ENCODE assay signal across 8 cellular contexts in genomic region chr17:42421479-42422332, GRCh38. TPM values are rescaled to one million over a fixed set of nuclear protein-coding genes. Genes with fewer than 3 reads are reported as not detected.
A peak's percentile ranks its signal among the peaks of the same experiment; 100 is the strongest.
DNase-seq lines count a peak whose midpoint lies in the region; ATAC-seq and TF ChIP-seq lines count a peak whose summit lies in the region.

No MANE protein-coding gene starts in this region.

- TF ChIP-seq CTCF in ovary (IDR thresholded peaks at IDR 0.05): no peak

- peaks cover 6% of the 10 kb centered on the region for H3K4me1 ChIP-seq in ovary (ENCODE audit: insufficient read depth)

- H3K27ac ChIP-seq in ovary: peak overlapping the region; percentile 54 to 78

- H3K27ac Mint-ChIP-seq in activated T-helper 17 cell treated with anti-CD3 and anti-CD28 coated beads, Interleukin-2, amount 50 U/mL, for 72 hours: no peak overlapping the region

- H3K9me3 Mint-ChIP-seq in activated T-helper 17 cell treated with anti-CD3 and anti-CD28 coated beads, Interleukin-2, amount 50 U/mL, for 72 hours: no peaks in the 10 kb centered on the region

- H3K9me3 ChIP-seq in ovary: no peaks in the 10 kb centered on the region

- ATAC-seq in activated T-helper 17 cell treated with anti-CD3 and anti-CD28 coated beads, Interleukin-2, amount 50 U/mL, for 72 hours (replicated peaks): peak; percentile 51
- peak; percentile 44 for ATAC-seq in Right ventricle myocardium inferior
- no peak for ATAC-seq in GM18520 (IDR thresholded peaks at IDR 0.05; ENCODE audit: unreplicated experiment)

- TF ChIP-seq EP300 in ovary (IDR thresholded peaks at IDR 0.05): no peak

- peak overlapping the region; percentile 96 for H3K4me3 ChIP-seq in ovary

- no peak for TF ChIP-seq POLR2A in ovary (IDR thresholded peaks at IDR 0.05)

- 0 to 1% (median 1%) methylated on average over 35 to 61 of the region's 61 CpGs for WGBS in ovary, 3 donors

- H3K36me3 Mint-ChIP-seq in activated T-helper 17 cell treated with anti-CD3 and anti-CD28 coated beads, Interleukin-2, amount 50 U/mL, for 72 hours (ENCODE audit: low read depth): no peaks in the 10 kb centered on the region

- H3K27me3 ChIP-seq in ovary: no peaks in the 10 kb centered on the region

- DNase-seq in HCEC 1CT (peak; percentile 63), Right ventricle myocardium inferior (ENCODE audit: missing footprints) (no peak), ovary (peak; percentile 67 to 83 (median 73)), NCI-H2196 (lab: John Stamatoyannopoulos, UW; ENCODE audit: unreplicated experiment) (no peak), cerebellar cortex (ENCODE audit: low spot score) (no peak), hippocampal formation (lab: John Stamatoyannopoulos, UW) (no peak)

- peak overlapping the region; percentile 88 for H3K4me3 Mint-ChIP-seq in activated T-helper 17 cell treated with anti-CD3 and anti-CD28 coated beads, Interleukin-2, amount 50 U/mL, for 72 hours

- intact Hi-C loops in Right ventricle myocardium inferior (cut with DNase I) (loop anchor here (2.0 to 5.0 kb wide), 3 partner anchors 15 to 96 kb away; partner anchors contain the start of gene ATP6V0A1), ovary (cut with DNase I) (loop anchor here in 3 of 4 donors (5.0 to 10.0 kb wide), 3 partner anchors 91 to 106 kb away; no protein-coding TSS in a partner anchor)

- peaks cover 4% of the 10 kb centered on the region for H3K27me3 Mint-ChIP-seq in activated T-helper 17 cell treated with anti-CD3 and anti-CD28 coated beads, Interleukin-2, amount 50 U/mL, for 72 hours

- H3K4me1 Mint-ChIP-seq in activated T-helper 17 cell treated with anti-CD3 and anti-CD28 coated beads, Interleukin-2, amount 50 U/mL, for 72 hours: peaks cover 14% of the 10 kb centered on the region

- H3K36me3 ChIP-seq in ovary: no peaks in the 10 kb centered on the region

RNA-seq across cellular contexts. Expression of gene CAVIN1, which starts 1.4 kb away (rescaled TPM):
- 1 to 10 TPM; 2.5 to 6.1 TPM for total RNA-seq in activated T-helper 17 cell treated with anti-CD3 and anti-CD28 coated beads, Interleukin-2, amount 50 U/mL, for 72 hours
- total RNA-seq in Right ventricle myocardium inferior: 240 TPM
- total RNA-seq in ovary: 100 to 1,000 TPM; 122 to 407 (median 281) TPM
- 100 to 1,000 TPM; 226 to 253 TPM for polyA plus RNA-seq in ovary

RNA-seq across cellular contexts. Expression of gene STAT3, which starts 33.5 kb away (rescaled TPM):
- 100 to 1,000 TPM; 179 to 429 TPM for total RNA-seq in activated T-helper 17 cell treated with anti-CD3 and anti-CD28 coated beads, Interleukin-2, amount 50 U/mL, for 72 hours
- total RNA-seq in Right ventricle myocardium inferior (183 TPM), ovary (100 to 1,000 TPM; 118 to 301 (median 207) TPM)
- polyA plus RNA-seq in ovary: 100 to 1,000 TPM in 1 of 2 donors, 10 to 100 TPM in 1; 58.3 to 129 TPM

RNA-seq across cellular contexts. Expression of gene ATP6V0A1, which starts 37.0 kb away (rescaled TPM):
- 10 to 100 TPM; 14.6 to 44.3 TPM for total RNA-seq in activated T-helper 17 cell treated with anti-CD3 and anti-CD28 coated beads, Interleukin-2, amount 50 U/mL, for 72 hours
- total RNA-seq in Right ventricle myocardium inferior (31.1 TPM), ovary (10 to 100 TPM; 47.6 to 94.1 (median 74.1) TPM)
- polyA plus RNA-seq in ovary: 100 to 1,000 TPM in 1 of 2 donors, 10 to 100 TPM in 1; 36.3 to 118 TPM

Comparison
In these comparisons a context has a peak if more than half of its experiments do, and no peak if none do; other contexts are left out.
1. DNase-seq: peak in HCEC 1CT (single experiment) and ovary (5 of 5); none in Right ventricle myocardium inferior (single experiment), NCI-H2196 (single experiment), cerebellar cortex (single experiment) and hippocampal formation (0 of 2).
2. RNA of gene CAVIN1, which starts 1.4 kb away (total RNA-seq): 122 to 407 TPM in ovary and 240 TPM in Right ventricle myocardium inferior (single experiment); 2.5 to 6.1 TPM in activated T-helper 17 cell treated with anti-CD3 and anti-CD28 coated beads, Interleukin-2, amount 50 U/mL, for 72 hours; every median in the first group is over 10 times any median in the second.